Comparison of ENCODE assay signal across 11 cellular contexts in genomic region chrX:11666180-11666579, GRCh38. TPM values are rescaled to one million over a fixed set of nuclear protein-coding genes. Genes with fewer than 3 reads are reported as not detected.
A peak's percentile ranks its signal among the peaks of the same experiment; 100 is the strongest.
DNase-seq lines count a peak whose midpoint lies in the region; ATAC-seq, FAIRE-seq and TF ChIP-seq lines count a peak whose summit lies in the region.
"Had no signal": no experiment of that assay in that cellular context is flagged by ENCODE, and none has a peak within 500 bp of the region (broad histone marks: within the 10 kb centered on the region; RNA-seq: fewer than 3 reads in every experiment).

No MANE protein-coding gene starts in this region.

- TF ChIP-seq EP300 in A549 (IDR thresholded peaks at IDR 0.05): no peak

- H3K27me3 ChIP-seq in H7 (ENCODE audit: control insufficient read depth, insufficient read depth, low read length): peaks cover 68% of the 10 kb centered on the region
- H3K27me3 ChIP-seq in ectodermal cell (ENCODE audit: control insufficient read depth, insufficient read depth, low read length, poor library complexity, severe bottlenecking): peaks cover 66% of the 10 kb centered on the region
- no peaks in the 10 kb centered on the region for H3K27me3 ChIP-seq in muscle layer of duodenum (ENCODE audit: low read depth, low read length)

- FAIRE-seq in A549 (lab: Jason Lieb, UNC): no peak
- FAIRE-seq: H54 had no signal

- no peak overlapping the region for H3K27ac ChIP-seq in A549
- H3K27ac ChIP-seq in ectodermal cell (ENCODE audit: insufficient read depth, low read depth, low read length, poor library complexity, severe bottlenecking): no peak overlapping the region
- no peak overlapping the region for H3K27ac ChIP-seq in muscle layer of duodenum (ENCODE audit: low read length)

- DNase-seq in A549 (ENCODE audit: low read depth in 1 of 2, low spot score in 1 of 2) (no peak), H7 (peak; percentile 82), putamen (ENCODE audit: low spot score) (no peak), HCEC 1CT (no peak), immature natural killer cell (no peak)
- DNase-seq in activated CD8-positive, alpha-beta memory T cell treated with anti-CD3 and anti-CD28 coated beads, Interleukin-2, amount 10 ng/mL, durations not matched to agents 7 days and 5 days: no peak
- DNase-seq: cerebellar nuclear complex, NCI-H1436 had no signal

- H3K9me3 ChIP-seq in A549 (no peaks in the 10 kb centered on the region), ectodermal cell (ENCODE audit: control insufficient read depth, low read length) (no peaks in the 10 kb centered on the region), muscle layer of duodenum (ENCODE audit: control insufficient read depth in 1 of 2, low read length in 2 of 2) (no peaks in the 10 kb centered on the region)

- H3K27ac Mint-ChIP-seq in immature natural killer cell: no peak overlapping the region
- no peak overlapping the region for H3K27ac Mint-ChIP-seq in activated CD8-positive, alpha-beta memory T cell treated with anti-CD3 and anti-CD28 coated beads, Interleukin-2, amount 10 ng/mL, durations not matched to agents 7 days and 5 days

- TF ChIP-seq CTCF in A549 (IDR thresholded peaks at IDR 0.05): no peak

- H3K4me1 Mint-ChIP-seq in immature natural killer cell: no peaks in the 10 kb centered on the region
- no peaks in the 10 kb centered on the region for H3K4me1 Mint-ChIP-seq in activated CD8-positive, alpha-beta memory T cell treated with anti-CD3 and anti-CD28 coated beads, Interleukin-2, amount 10 ng/mL, durations not matched to agents 7 days and 5 days

- no peak for TF ChIP-seq POLR2A in A549 (IDR thresholded peaks at IDR 0.05; ENCODE audit: low read length)

- CTCF ChIA-PET in A549 (lab: Yijun Ruan, JAX): no interaction called here
- CTCF ChIA-PET in activated CD8-positive, alpha-beta memory T cell treated with anti-CD3 and anti-CD28 coated beads, Interleukin-2, amount 10 ng/mL, durations not matched to agents 7 days and 5 days (lab: Charles Lee): interaction anchor here (1.2 kb wide), 1 partner anchor 28 kb away, joined by 3 read pairs; no protein-coding TSS in a partner anchor

- no peaks in the 10 kb centered on the region for H3K4me1 ChIP-seq in A549
- H3K4me1 ChIP-seq in ectodermal cell (ENCODE audit: control insufficient read depth, insufficient read depth, low read length): peaks cover 4% of the 10 kb centered on the region
- H3K4me1 ChIP-seq in muscle layer of duodenum (ENCODE audit: control insufficient read depth in 1 of 2, insufficient read depth in 2 of 2, low read length in 2 of 2): peaks cover 0 to 3% of the 10 kb centered on the region in 2 donors

- H3K36me3 Mint-ChIP-seq in immature natural killer cell: no peaks in the 10 kb centered on the region
- H3K36me3 Mint-ChIP-seq in activated CD8-positive, alpha-beta memory T cell treated with anti-CD3 and anti-CD28 coated beads, Interleukin-2, amount 10 ng/mL, durations not matched to agents 7 days and 5 days: no peaks in the 10 kb centered on the region

- no peak overlapping the region for H3K4me3 Mint-ChIP-seq in immature natural killer cell
- H3K4me3 Mint-ChIP-seq in activated CD8-positive, alpha-beta memory T cell treated with anti-CD3 and anti-CD28 coated beads, Interleukin-2, amount 10 ng/mL, durations not matched to agents 7 days and 5 days: no peak overlapping the region

- POLR2A ChIA-PET in A549 (lab: Yijun Ruan, JAX): no interaction called here

- H3K27me3 Mint-ChIP-seq in immature natural killer cell (ENCODE audit: low read depth in 3 of 3): peaks cover 2 to 13% (median 4%) of the 10 kb centered on the region in 3 donors
- H3K27me3 Mint-ChIP-seq in activated CD8-positive, alpha-beta memory T cell treated with anti-CD3 and anti-CD28 coated beads, Interleukin-2, amount 10 ng/mL, durations not matched to agents 7 days and 5 days: peaks cover 61% of the 10 kb centered on the region

- no peaks in the 10 kb centered on the region for H3K9me3 Mint-ChIP-seq in immature natural killer cell
- no peaks in the 10 kb centered on the region for H3K9me3 Mint-ChIP-seq in activated CD8-positive, alpha-beta memory T cell treated with anti-CD3 and anti-CD28 coated beads, Interleukin-2, amount 10 ng/mL, durations not matched to agents 7 days and 5 days (ENCODE audit: low read depth)

- WGBS in A549 (ENCODE audit: missing lambda C conversion rate): 45% methylated on average over 22 of the region's 24 CpGs
- WGBS in ectodermal cell, 2 experiments: 0% methylated on average over 24 of the region's 24 CpGs

- H3K4me3 ChIP-seq in A549: no peak overlapping the region
- H3K4me3 ChIP-seq in H7 (ENCODE audit: insufficient read depth, low read depth, low read length): peak overlapping the region; percentile 59
- H3K4me3 ChIP-seq in ectodermal cell (ENCODE audit: insufficient read depth, low read depth, low read length): peak overlapping the region; percentile 18
- peak overlapping the region; percentile 46 to 73 for H3K4me3 ChIP-seq in muscle layer of duodenum (ENCODE audit: low read depth in 1 of 2, low read length in 2 of 2)

- ATAC-seq in A549: no peak
- ATAC-seq in activated CD8-positive, alpha-beta memory T cell treated with anti-CD3 and anti-CD28 coated beads, Interleukin-2, amount 10 ng/mL, durations not matched to agents 7 days and 5 days: no peak

- H3K4me2 ChIP-seq in A549: peak overlapping the region; percentile 62

- no peak for TF ChIP-seq RAD21 in A549 (conservative IDR thresholded peaks at IDR 0.05 in 1 of 2, IDR thresholded peaks at IDR 0.05 in 1 of 2)

- H3K36me3 ChIP-seq in H7 (replicated peaks; ENCODE audit: control insufficient read depth, insufficient read depth, low read length) (no peaks in the 10 kb centered on the region), ectodermal cell (ENCODE audit: control insufficient read depth, insufficient read depth, low read length) (no peaks in the 10 kb centered on the region), muscle layer of duodenum (ENCODE audit: control insufficient read depth in 1 of 2, insufficient read depth in 2 of 2, low read length in 2 of 2) (no peaks in the 10 kb centered on the region)

TF ChIP-seq in A549, 52 proteins besides CTCF, POLR2A, EP300 and RAD21:
- TF ChIP-seq CHD4 (IDR thresholded peaks at IDR 0.05; ENCODE audit: borderline replicate concordance): no peak
- no peak for TF ChIP-seq HOXB5 (CRISPR knock-in tag; IDR thresholded peaks at IDR 0.05)
- TF ChIP-seq JUNB (IDR thresholded peaks at IDR 0.05): no peak
- no peak for TF ChIP-seq MAX (IDR thresholded peaks at IDR 0.05)
- no peak for TF ChIP-seq HEYL (CRISPR knock-in tag; IDR thresholded peaks at IDR 0.05)
- no peak for TF ChIP-seq USF2 (IDR thresholded peaks at IDR 0.05)
- no peak for TF ChIP-seq EHF (CRISPR knock-in tag; IDR thresholded peaks at IDR 0.05)
- TF ChIP-seq PHF8 (IDR thresholded peaks at IDR 0.05; ENCODE audit: borderline replicate concordance, low read depth): no peak
- TF ChIP-seq KDM5A (IDR thresholded peaks at IDR 0.05): no peak
- no peak for TF ChIP-seq ATOH8 (CRISPR knock-in tag; IDR thresholded peaks at IDR 0.05; ENCODE audit: low read depth)
- TF ChIP-seq BCL3 (IDR thresholded peaks at IDR 0.05): no peak
- TF ChIP-seq ZFP36 (IDR thresholded peaks at IDR 0.05; ENCODE audit: borderline replicate concordance, partially characterized antibody): no peak
- TF ChIP-seq SMC3 (IDR thresholded peaks at IDR 0.05): no peak
- no peak for TF ChIP-seq NPAS2 (CRISPR knock-in tag; IDR thresholded peaks at IDR 0.05; ENCODE audit: borderline replicate concordance)

RNA-seq across cellular contexts. Expression of gene ARHGAP6, which starts 0.5 kb away (rescaled TPM):
- polyA plus RNA-seq in A549 (2011; rRNA removed) (0.04 TPM in 1 of 2 replicates, not detected in the other), A549 (2017; fragmentation: RNase III; extraction: RNeasy Plus Mini Kit Qiagen cat#74134 plus additional on column Dnase treatment) (not detected in 3 replicates), immature natural killer cell (under 1 TPM in 1 of 3 donors, not detected in 2; 0.11 TPM)
- polyA plus RNA-seq in A549 (2012; cell fraction: cytosol; rRNA removed): 0.01 and 0.03 TPM in 2 replicates
- 0.10 TPM in 1 of 2 replicates, not detected in the other for polyA plus RNA-seq in A549 (2012; cell fraction: nucleus; rRNA removed)
- polyA minus RNA-seq in A549 (2011; rRNA and poly(A)+ RNA removed): not detected in 2 replicates
- 1.7 and 2.0 TPM in 2 replicates for total RNA-seq in H7 (2014; rRNA removed; shearing (Covaris generic))
- 1.7 TPM for polyA plus RNA-seq in ectodermal cell (2013, experiment 1 of 4)
- 1.7 TPM for polyA plus RNA-seq in ectodermal cell (2013, experiment 2 of 4)
- 2.2 TPM for polyA plus RNA-seq in ectodermal cell (2013, experiment 3 of 4)
- 2.2 TPM for polyA plus RNA-seq in ectodermal cell (2013, experiment 4 of 4)
- total RNA-seq in activated CD8-positive, alpha-beta memory T cell treated with anti-CD3 and anti-CD28 coated beads, Interleukin-2, amount 10 ng/mL, durations not matched to agents 7 days and 5 days: not detected
